ENCODE assay signal across 1 cellular context in the genomic region with DNA sequence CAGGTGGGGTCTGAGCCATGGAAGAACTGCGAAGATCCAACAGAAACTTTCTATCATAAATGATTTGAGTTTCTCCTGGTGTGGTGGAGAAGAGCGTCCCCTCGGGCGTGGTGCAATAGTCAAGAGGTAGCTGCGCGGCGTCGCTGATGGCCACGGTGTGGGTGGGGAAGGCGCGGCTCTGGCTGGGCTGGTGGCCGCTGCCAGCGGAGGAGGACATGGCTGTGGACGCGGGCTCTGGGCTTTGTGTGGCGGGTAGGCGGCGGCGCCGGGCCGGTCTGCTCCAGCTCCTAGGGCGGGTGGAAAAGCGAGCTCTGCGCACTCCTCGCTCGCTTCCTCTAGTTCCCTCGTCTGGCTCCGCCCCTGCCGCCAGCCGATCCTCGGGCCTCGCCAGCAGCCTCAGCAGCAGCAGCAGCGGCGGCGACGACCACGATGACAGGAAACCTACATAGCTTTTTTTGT.
A peak's percentile ranks its signal among the peaks of the same experiment; 100 is the strongest.
TF ChIP-seq lines count a peak whose summit lies in the region.

No MANE protein-coding gene starts in this region.

TF ChIP-seq in HepG2, 621 proteins besides CTCF, POLR2A, EP300 and RAD21 (continued from another document and continues in another):
- peak; percentile 91 for TF ChIP-seq ZNF687 (CRISPR knock-in tag; IDR thresholded peaks at IDR 0.05)
- TF ChIP-seq ZNF569 (CRISPR knock-in tag; IDR thresholded peaks at IDR 0.05; ENCODE audit: borderline replicate concordance): no peak
- TF ChIP-seq, protein P1, sequence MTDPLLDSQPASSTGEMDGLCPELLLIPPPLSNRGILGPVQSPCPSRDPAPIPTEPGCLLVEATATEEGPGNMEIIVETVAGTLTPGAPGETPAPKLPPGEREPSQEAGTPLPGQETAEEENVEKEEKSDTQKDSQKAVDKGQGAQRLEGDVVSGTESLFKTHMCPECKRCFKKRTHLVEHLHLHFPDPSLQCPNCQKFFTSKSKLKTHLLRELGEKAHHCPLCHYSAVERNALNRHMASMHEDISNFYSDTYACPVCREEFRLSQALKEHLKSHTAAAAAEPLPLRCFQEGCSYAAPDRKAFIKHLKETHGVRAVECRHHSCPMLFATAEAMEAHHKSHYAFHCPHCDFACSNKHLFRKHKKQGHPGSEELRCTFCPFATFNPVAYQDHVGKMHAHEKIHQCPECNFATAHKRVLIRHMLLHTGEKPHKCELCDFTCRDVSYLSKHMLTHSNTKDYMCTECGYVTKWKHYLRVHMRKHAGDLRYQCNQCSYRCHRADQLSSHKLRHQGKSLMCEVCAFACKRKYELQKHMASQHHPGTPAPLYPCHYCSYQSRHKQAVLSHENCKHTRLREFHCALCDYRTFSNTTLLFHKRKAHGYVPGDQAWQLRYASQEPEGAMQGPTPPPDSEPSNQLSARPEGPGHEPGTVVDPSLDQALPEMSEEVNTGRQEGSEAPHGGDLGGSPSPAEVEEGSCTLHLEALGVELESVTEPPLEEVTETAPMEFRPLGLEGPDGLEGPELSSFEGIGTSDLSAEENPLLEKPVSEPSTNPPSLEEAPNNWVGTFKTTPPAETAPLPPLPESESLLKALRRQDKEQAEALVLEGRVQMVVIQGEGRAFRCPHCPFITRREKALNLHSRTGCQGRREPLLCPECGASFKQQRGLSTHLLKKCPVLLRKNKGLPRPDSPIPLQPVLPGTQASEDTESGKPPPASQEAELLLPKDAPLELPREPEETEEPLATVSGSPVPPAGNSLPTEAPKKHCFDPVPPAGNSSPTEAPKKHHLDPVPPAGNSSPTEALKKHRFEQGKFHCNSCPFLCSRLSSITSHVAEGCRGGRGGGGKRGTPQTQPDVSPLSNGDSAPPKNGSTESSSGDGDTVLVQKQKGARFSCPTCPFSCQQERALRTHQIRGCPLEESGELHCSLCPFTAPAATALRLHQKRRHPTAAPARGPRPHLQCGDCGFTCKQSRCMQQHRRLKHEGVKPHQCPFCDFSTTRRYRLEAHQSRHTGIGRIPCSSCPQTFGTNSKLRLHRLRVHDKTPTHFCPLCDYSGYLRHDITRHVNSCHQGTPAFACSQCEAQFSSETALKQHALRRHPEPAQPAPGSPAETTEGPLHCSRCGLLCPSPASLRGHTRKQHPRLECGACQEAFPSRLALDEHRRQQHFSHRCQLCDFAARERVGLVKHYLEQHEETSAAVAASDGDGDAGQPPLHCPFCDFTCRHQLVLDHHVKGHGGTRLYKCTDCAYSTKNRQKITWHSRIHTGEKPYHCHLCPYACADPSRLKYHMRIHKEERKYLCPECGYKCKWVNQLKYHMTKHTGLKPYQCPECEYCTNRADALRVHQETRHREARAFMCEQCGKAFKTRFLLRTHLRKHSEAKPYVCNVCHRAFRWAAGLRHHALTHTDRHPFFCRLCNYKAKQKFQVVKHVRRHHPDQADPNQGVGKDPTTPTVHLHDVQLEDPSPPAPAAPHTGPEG (CRISPR knock-in tag; IDR thresholded peaks at IDR 0.05): 0 out of 2 replicates have a peak, but pooled peaks have one; percentile 23
- TF ChIP-seq ZNF20 (CRISPR knock-in tag; IDR thresholded peaks at IDR 0.05): no peak
- no peak for TF ChIP-seq ZNF891 (CRISPR knock-in tag; IDR thresholded peaks at IDR 0.05)
- no peak for TF ChIP-seq ZNF18 (CRISPR knock-in tag; IDR thresholded peaks at IDR 0.05; ENCODE audit: insufficient replicate concordance)
- TF ChIP-seq FOSL2 (CRISPR knock-in tag; IDR thresholded peaks at IDR 0.05): no peak
- TF ChIP-seq ZNF75D (CRISPR knock-in tag; IDR thresholded peaks at IDR 0.05; ENCODE audit: borderline replicate concordance): no peak
- no peak for TF ChIP-seq SMAD9 (CRISPR knock-in tag; IDR thresholded peaks at IDR 0.05)
- TF ChIP-seq, protein P2, sequence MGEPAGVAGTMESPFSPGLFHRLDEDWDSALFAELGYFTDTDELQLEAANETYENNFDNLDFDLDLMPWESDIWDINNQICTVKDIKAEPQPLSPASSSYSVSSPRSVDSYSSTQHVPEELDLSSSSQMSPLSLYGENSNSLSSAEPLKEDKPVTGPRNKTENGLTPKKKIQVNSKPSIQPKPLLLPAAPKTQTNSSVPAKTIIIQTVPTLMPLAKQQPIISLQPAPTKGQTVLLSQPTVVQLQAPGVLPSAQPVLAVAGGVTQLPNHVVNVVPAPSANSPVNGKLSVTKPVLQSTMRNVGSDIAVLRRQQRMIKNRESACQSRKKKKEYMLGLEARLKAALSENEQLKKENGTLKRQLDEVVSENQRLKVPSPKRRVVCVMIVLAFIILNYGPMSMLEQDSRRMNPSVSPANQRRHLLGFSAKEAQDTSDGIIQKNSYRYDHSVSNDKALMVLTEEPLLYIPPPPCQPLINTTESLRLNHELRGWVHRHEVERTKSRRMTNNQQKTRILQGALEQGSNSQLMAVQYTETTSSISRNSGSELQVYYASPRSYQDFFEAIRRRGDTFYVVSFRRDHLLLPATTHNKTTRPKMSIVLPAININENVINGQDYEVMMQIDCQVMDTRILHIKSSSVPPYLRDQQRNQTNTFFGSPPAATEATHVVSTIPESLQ (CRISPR knock-in tag; conservative IDR thresholded peaks at IDR 0.05): no peak
- TF ChIP-seq, protein P3, sequence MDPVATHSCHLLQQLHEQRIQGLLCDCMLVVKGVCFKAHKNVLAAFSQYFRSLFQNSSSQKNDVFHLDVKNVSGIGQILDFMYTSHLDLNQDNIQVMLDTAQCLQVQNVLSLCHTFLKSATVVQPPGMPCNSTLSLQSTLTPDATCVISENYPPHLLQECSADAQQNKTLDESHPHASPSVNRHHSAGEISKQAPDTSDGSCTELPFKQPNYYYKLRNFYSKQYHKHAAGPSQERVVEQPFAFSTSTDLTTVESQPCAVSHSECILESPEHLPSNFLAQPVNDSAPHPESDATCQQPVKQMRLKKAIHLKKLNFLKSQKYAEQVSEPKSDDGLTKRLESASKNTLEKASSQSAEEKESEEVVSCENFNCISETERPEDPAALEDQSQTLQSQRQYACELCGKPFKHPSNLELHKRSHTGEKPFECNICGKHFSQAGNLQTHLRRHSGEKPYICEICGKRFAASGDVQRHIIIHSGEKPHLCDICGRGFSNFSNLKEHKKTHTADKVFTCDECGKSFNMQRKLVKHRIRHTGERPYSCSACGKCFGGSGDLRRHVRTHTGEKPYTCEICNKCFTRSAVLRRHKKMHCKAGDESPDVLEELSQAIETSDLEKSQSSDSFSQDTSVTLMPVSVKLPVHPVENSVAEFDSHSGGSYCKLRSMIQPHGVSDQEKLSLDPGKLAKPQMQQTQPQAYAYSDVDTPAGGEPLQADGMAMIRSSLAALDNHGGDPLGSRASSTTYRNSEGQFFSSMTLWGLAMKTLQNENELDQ (CRISPR knock-in tag; IDR thresholded peaks at IDR 0.05; ENCODE audit: borderline replicate concordance): no peak
- no peak for TF ChIP-seq NAIF1 (CRISPR knock-in tag; IDR thresholded peaks at IDR 0.05; ENCODE audit: borderline replicate concordance)
- TF ChIP-seq, protein P4, sequence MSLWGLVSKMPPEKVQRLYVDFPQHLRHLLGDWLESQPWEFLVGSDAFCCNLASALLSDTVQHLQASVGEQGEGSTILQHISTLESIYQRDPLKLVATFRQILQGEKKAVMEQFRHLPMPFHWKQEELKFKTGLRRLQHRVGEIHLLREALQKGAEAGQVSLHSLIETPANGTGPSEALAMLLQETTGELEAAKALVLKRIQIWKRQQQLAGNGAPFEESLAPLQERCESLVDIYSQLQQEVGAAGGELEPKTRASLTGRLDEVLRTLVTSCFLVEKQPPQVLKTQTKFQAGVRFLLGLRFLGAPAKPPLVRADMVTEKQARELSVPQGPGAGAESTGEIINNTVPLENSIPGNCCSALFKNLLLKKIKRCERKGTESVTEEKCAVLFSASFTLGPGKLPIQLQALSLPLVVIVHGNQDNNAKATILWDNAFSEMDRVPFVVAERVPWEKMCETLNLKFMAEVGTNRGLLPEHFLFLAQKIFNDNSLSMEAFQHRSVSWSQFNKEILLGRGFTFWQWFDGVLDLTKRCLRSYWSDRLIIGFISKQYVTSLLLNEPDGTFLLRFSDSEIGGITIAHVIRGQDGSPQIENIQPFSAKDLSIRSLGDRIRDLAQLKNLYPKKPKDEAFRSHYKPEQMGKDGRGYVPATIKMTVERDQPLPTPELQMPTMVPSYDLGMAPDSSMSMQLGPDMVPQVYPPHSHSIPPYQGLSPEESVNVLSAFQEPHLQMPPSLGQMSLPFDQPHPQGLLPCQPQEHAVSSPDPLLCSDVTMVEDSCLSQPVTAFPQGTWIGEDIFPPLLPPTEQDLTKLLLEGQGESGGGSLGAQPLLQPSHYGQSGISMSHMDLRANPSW (CRISPR knock-in tag; IDR thresholded peaks at IDR 0.05; ENCODE audit: borderline replicate concordance): no peak
- TF ChIP-seq, protein P5, sequence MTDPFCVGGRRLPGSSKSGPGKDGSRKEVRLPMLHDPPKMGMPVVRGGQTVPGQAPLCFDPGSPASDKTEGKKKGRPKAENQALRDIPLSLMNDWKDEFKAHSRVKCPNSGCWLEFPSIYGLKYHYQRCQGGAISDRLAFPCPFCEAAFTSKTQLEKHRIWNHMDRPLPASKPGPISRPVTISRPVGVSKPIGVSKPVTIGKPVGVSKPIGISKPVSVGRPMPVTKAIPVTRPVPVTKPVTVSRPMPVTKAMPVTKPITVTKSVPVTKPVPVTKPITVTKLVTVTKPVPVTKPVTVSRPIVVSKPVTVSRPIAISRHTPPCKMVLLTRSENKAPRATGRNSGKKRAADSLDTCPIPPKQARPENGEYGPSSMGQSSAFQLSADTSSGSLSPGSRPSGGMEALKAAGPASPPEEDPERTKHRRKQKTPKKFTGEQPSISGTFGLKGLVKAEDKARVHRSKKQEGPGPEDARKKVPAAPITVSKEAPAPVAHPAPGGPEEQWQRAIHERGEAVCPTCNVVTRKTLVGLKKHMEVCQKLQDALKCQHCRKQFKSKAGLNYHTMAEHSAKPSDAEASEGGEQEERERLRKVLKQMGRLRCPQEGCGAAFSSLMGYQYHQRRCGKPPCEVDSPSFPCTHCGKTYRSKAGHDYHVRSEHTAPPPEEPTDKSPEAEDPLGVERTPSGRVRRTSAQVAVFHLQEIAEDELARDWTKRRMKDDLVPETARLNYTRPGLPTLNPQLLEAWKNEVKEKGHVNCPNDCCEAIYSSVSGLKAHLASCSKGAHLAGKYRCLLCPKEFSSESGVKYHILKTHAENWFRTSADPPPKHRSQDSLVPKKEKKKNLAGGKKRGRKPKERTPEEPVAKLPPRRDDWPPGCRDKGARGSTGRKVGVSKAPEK (CRISPR knock-in tag; IDR thresholded peaks at IDR 0.05; ENCODE audit: borderline replicate concordance): peak; percentile 77; the same call in 1 of the 2 replicates
- no peak for TF ChIP-seq ETV5 (CRISPR knock-in tag; IDR thresholded peaks at IDR 0.05; ENCODE audit: borderline replicate concordance)
- no peak for TF ChIP-seq CAMTA2 (CRISPR knock-in tag; IDR thresholded peaks at IDR 0.05; ENCODE audit: borderline replicate concordance)
- TF ChIP-seq KLF16 (CRISPR knock-in tag; IDR thresholded peaks at IDR 0.05): 0 out of 4 replicates have a peak, but pooled peaks of 1 of the 2 experiments have one; percentile 59
- TF ChIP-seq ZBTB4 (CRISPR knock-in tag; IDR thresholded peaks at IDR 0.05; ENCODE audit: borderline replicate concordance): no peak
- TF ChIP-seq, protein P6, sequence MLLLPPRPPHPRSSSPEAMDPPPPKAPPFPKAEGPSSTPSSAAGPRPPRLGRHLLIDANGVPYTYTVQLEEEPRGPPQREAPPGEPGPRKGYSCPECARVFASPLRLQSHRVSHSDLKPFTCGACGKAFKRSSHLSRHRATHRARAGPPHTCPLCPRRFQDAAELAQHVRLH (CRISPR knock-in tag; IDR thresholded peaks at IDR 0.05; ENCODE audit: borderline replicate concordance, low read depth): no peak
